ENCODE assay signal across 13 cellular contexts in genomic region chr6:110399219-110400071, GRCh38. TPM values are rescaled to one million over a fixed set of nuclear protein-coding genes. Genes with fewer than 3 reads are reported as not detected.
DNase-seq lines count a peak whose midpoint lies in the region; TF ChIP-seq lines count a peak whose summit lies in the region.
"Had no signal": no experiment of that assay in that cellular context is flagged by ENCODE, and none has a peak within 500 bp of the region (broad histone marks: within the 10 kb centered on the region; RNA-seq: fewer than 3 reads in every experiment).

No MANE protein-coding gene starts in this region.

- H3K4me3 ChIP-seq in endocrine pancreas (ENCODE audit: control insufficient read depth, insufficient read depth, low read length) (no peak overlapping the region), mucosa of rectum (ENCODE audit: low read length in 2 of 2) (peak overlapping the region; percentile 10 to 20), tibial nerve (peak overlapping the region; percentile 15 to 53 (median 40))

- DNase-seq in NCI-H1092 treated with DMSO at 0.1 percent for 48 hours (lab: John Stamatoyannopoulos, UW) = peak; percentile 37
- DNase-seq in NCI-H1092 (lab: John Stamatoyannopoulos, UW) = no peak
- DNase-seq in tibial nerve (ENCODE audit: low spot score in 2 of 2) = no peak
- no peak for DNase-seq in iPS-NIHi11 (ENCODE audit: low spot score)
- DNase-seq in kidney tubule cell (ENCODE audit: low spot score) = no peak
- no peak for DNase-seq in stimulated activated CD4-positive, alpha-beta T cell treated with anti-CD3 and anti-CD28 coated beads, Interleukin-2, amount 100 ng/mL, for 24 hours
- DNase-seq: activated CD4-positive, alpha-beta memory T cell treated with anti-CD3 and anti-CD28 coated beads, Interleukin-2, amount 10 ng/mL, durations not matched to agents 7 days and 5 days; central memory CD4-positive, alpha-beta T cell; NCI-H1436; stimulated activated CD4-positive, alpha-beta T cell treated with anti-CD3 and anti-CD28 coated beads, Interleukin-4, amount 100 ng/mL, for 1 hour had no signal

- no peak for TF ChIP-seq CTCF in tibial nerve (IDR thresholded peaks at IDR 0.05)

- no peak for TF ChIP-seq POLR2A in tibial nerve (IDR thresholded peaks at IDR 0.05)

- no peak overlapping the region for H3K27ac ChIP-seq in mucosa of rectum (ENCODE audit: low read depth in 2 of 2, low read length in 2 of 2)
- H3K27ac ChIP-seq in tibial nerve = peak overlapping the region in 3 of 4 donors; percentile 31 to 72 (median 52)
- H3K27ac ChIP-seq: 22Rv1 had no signal

- TF ChIP-seq EP300 in tibial nerve (IDR thresholded peaks at IDR 0.05) = no peak

- 18 to 51% methylated on average over 31 to 32 of the region's 43 CpGs for WGBS in tibial nerve, 2 donors

- peak overlapping the region; percentile 56 for H3K9ac ChIP-seq in endocrine pancreas (ENCODE audit: control insufficient read depth, insufficient read depth, low read length)
- H3K9ac ChIP-seq in mucosa of rectum (ENCODE audit: low read depth in 1 of 2, low read length in 2 of 2) = no peak overlapping the region

- H3K36me3 ChIP-seq in endocrine pancreas (ENCODE audit: control insufficient read depth, insufficient read depth, low read length) (no peaks in the 10 kb centered on the region), mucosa of rectum (ENCODE audit: control insufficient read depth in 2 of 2, insufficient read depth in 2 of 2, low read length in 2 of 2) (no peaks in the 10 kb centered on the region), tibial nerve (no peaks in the 10 kb centered on the region)

- H3K27me3 ChIP-seq in endocrine pancreas (ENCODE audit: control insufficient read depth, insufficient read depth, low read length) (no peaks in the 10 kb centered on the region), mucosa of rectum (ENCODE audit: control insufficient read depth in 2 of 2, insufficient read depth in 2 of 2, low read length in 2 of 2) (no peaks in the 10 kb centered on the region), tibial nerve (no peaks in the 10 kb centered on the region)

- H3K4me1 ChIP-seq in endocrine pancreas (ENCODE audit: control insufficient read depth, insufficient read depth, low read length) = no peaks in the 10 kb centered on the region
- H3K4me1 ChIP-seq in mucosa of rectum (ENCODE audit: control insufficient read depth in 2 of 2, insufficient read depth in 2 of 2, low read length in 2 of 2) = no peaks in the 10 kb centered on the region
- peaks cover 0 to 12% (median 2%) of the 10 kb centered on the region in 4 donors for H3K4me1 ChIP-seq in tibial nerve

- no peaks in the 10 kb centered on the region for H3K9me3 ChIP-seq in endocrine pancreas (ENCODE audit: control insufficient read depth, low read length)
- no peaks in the 10 kb centered on the region for H3K9me3 ChIP-seq in mucosa of rectum (ENCODE audit: control insufficient read depth in 2 of 2, low read length in 2 of 2)
- no peaks in the 10 kb centered on the region for H3K9me3 ChIP-seq in tibial nerve

RNA-seq across cellular contexts. Expression of gene DDO, which starts 15.9 kb away (rescaled TPM):
- 1 to 10 TPM in 3 of 4 donors, under 1 TPM in 1; 0.59 to 2.1 (median 1.4) TPM for total RNA-seq in tibial nerve
- total RNA-seq: activated CD4-positive, alpha-beta memory T cell treated with anti-CD3 and anti-CD28 coated beads, Interleukin-2, amount 10 ng/mL, durations not matched to agents 7 days and 5 days had no signal

RNA-seq across cellular contexts. Expression of gene METTL24, which starts 41.3 kb away (rescaled TPM):
- total RNA-seq in tibial nerve = 1 to 10 TPM in 1 of 4 donors, under 1 TPM in 3; 0.63 to 2.4 (median 0.93) TPM
- total RNA-seq: activated CD4-positive, alpha-beta memory T cell treated with anti-CD3 and anti-CD28 coated beads, Interleukin-2, amount 10 ng/mL, durations not matched to agents 7 days and 5 days had no signal

Comparison
In these comparisons a context has a peak if more than half of its experiments do, and no peak if none do; other contexts are left out.
1. H3K27ac ChIP-seq: peak in tibial nerve (3 of 4); none in mucosa of rectum (0 of 2).